In genomic region chr21:18550361-18550760, GRCh38 we compare ENCODE assay signal across 8 cellular contexts.
"Had no signal": no experiment of that assay in that cellular context is flagged by ENCODE, and none has a peak within 500 bp of the region (broad histone marks: within the 10 kb centered on the region; RNA-seq: fewer than 3 reads in every experiment).

No MANE protein-coding gene starts in this region.

- DNase-seq: GM23248, H7, HFFc6, IMR-90 had no signal

- H2AFZ ChIP-seq: GM23248 had no signal

- H3K9ac ChIP-seq: GM23248 had no signal

- FAIRE-seq: H1, HTR-8/SVneo, K562 had no signal

- H3K9me3 ChIP-seq: HAP-1 had no signal

- H3K4me3 ChIP-seq: GM23248, HAP-1, K562 had no signal

- H3K36me3 ChIP-seq: HAP-1 had no signal

- H3K27ac Mint-ChIP-seq: HFFc6 had no signal

- H3K4me3 Mint-ChIP-seq: HFFc6 had no signal

- H3K27ac ChIP-seq: GM23248 had no signal
